ENCODE assay signal across 8 cellular contexts in the genomic region with DNA sequence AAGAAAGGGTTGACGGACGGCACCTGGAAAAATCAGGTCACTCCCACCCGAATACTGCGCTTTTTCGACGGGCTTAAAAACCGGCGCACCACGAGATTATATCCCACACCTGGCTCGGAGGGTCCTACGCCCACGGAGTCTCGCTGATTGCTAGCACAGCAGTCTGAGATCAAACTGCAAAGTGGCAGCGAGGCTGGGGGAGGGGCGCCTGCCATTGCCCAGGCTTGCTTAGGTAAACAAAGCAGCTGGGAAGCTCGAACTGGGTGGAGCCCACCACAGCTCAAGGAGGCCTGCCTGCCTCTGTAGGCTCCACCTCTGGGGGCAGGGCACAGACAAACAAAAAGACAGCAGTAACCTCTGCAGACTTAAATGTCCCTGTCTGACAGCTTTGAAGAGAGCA. TPM values are rescaled to one million over a fixed set of nuclear protein-coding genes. Genes with fewer than 3 reads are reported as not detected.
DNase-seq lines count a peak whose midpoint lies in the region; ATAC-seq, FAIRE-seq and TF ChIP-seq lines count a peak whose summit lies in the region.
"Not testable (repeated sequence)": the region's sequence is repeated elsewhere in the genome, so short reads cannot be mapped to it uniquely, and the experiment has no call there.
"Had no signal": no experiment of that assay in that cellular context is flagged by ENCODE, and none has a peak within 500 bp of the region (broad histone marks: within the 10 kb centered on the region; RNA-seq: fewer than 3 reads in every experiment).

No MANE protein-coding gene starts in this region.

- intact Hi-C loops in Calu3 (cut with micrococcal nuclease; ENCODE audit: unreplicated experiment); HepG2 (cut with micrococcal nuclease; ENCODE audit: unreplicated experiment): not testable (repeated sequence)

- H4K20me1 ChIP-seq in SK-N-SH (ENCODE audit: insufficient read depth); HepG2 (ENCODE audit: insufficient read depth, low read length); neural progenitor cell (ENCODE audit: low read depth): not testable (repeated sequence)

- in situ Hi-C loops in HepG2 (cut with HindIII; ENCODE audit: extremely low pct_ligation_motif_present, low pct_unique_long_range_greater_than_20kb) = not testable (repeated sequence)

- not testable (repeated sequence) for H3K36me3 ChIP-seq in SK-N-SH (replicated peaks in 1 of 2; ENCODE audit: control insufficient read depth in 1 of 2, insufficient read depth in 2 of 2, low read length in 1 of 2); endodermal cell (ENCODE audit: control insufficient read depth, insufficient read depth, low read length); iPS DF 6.9 (ENCODE audit: control insufficient read depth, insufficient read depth, low read length); HepG2 (replicated peaks in 1 of 2; ENCODE audit: control insufficient read depth in 1 of 2, insufficient read depth in 2 of 2, low read length in 2 of 2); neural progenitor cell

- not testable (repeated sequence) for H3K9me2 ChIP-seq in SK-N-SH

- H3K4me3 ChIP-seq in SK-N-SH (ENCODE audit: low read depth in 2 of 2, low read length in 1 of 2) (peak overlapping the region; percentile 19 to 38; a peak in 3 of 4 replicates), endodermal cell (ENCODE audit: low read length) (peak overlapping the region; percentile 56), iPS DF 6.9 (ENCODE audit: low read length) (peak overlapping the region; percentile 65; the same call in 1 of the 2 replicates), neural progenitor cell (peak overlapping the region; percentile 55)
- not testable (repeated sequence) for H3K4me3 ChIP-seq in HepG2 (replicated peaks in 1 of 3; ENCODE audit: insufficient read depth in 1 of 3, low read depth in 2 of 3, low read length in 3 of 3)

- H2AFZ ChIP-seq in SK-N-SH (ENCODE audit: low read depth); HepG2 (ENCODE audit: low read length): not testable (repeated sequence)
- H2AFZ ChIP-seq in neural progenitor cell (replicated peaks) = peak overlapping the region; percentile 50

- peak overlapping the region; percentile 63 for H3K4me3 Mint-ChIP-seq in Calu3 (ENCODE audit: low read depth, unreplicated experiment)
- peak overlapping the region; percentile 63 for H3K4me3 Mint-ChIP-seq in endodermal cell
- peak overlapping the region; percentile 59 for H3K4me3 Mint-ChIP-seq in neural progenitor cell

- H3K79me2 ChIP-seq in SK-N-SH (ENCODE audit: insufficient read depth); HepG2 (ENCODE audit: insufficient read depth, low read length); neural progenitor cell (ENCODE audit: low read depth): not testable (repeated sequence)

- not testable (repeated sequence) for ATAC-seq in HepG2

- not testable (repeated sequence) for H3K4me1 ChIP-seq in SK-N-SH (ENCODE audit: control insufficient read depth in 1 of 2, insufficient read depth in 2 of 2, low read depth in 1 of 2, low read length in 1 of 2); endodermal cell (ENCODE audit: control insufficient read depth, insufficient read depth, low read length); iPS DF 6.9 (ENCODE audit: control insufficient read depth, insufficient read depth, low read length); HepG2 (ENCODE audit: insufficient read depth, low read length); neural progenitor cell

- TF ChIP-seq POLR2A in HepG2 (IDR thresholded peaks at IDR 0.05; ENCODE audit: insufficient read depth in 1 of 2, low read depth in 2 of 2, low read length in 2 of 2) = not testable (repeated sequence)

- not testable (repeated sequence) for H3K27me3 ChIP-seq in SK-N-SH (ENCODE audit: insufficient read depth); endodermal cell (ENCODE audit: control insufficient read depth, insufficient read depth, low read length, poor library complexity, severe bottlenecking); iPS DF 6.9 (ENCODE audit: control insufficient read depth, insufficient read depth, low read length); HepG2 (ENCODE audit: control insufficient read depth in 1 of 2, insufficient read depth in 2 of 2, low read length in 2 of 2)
- peaks cover 12% of the 10 kb centered on the region for H3K27me3 ChIP-seq in neural progenitor cell

- CTCF ChIA-PET in Calu3 (lab: Charles Lee); HEK293T (lab: Yijun Ruan, JAX); SK-N-SH (lab: Yijun Ruan, JAX); HepG2 (lab: Yijun Ruan, JAX; ENCODE audit: low intra/inter-chr PET ratio, low total read pairs): not testable (repeated sequence)

- not testable (repeated sequence) for TF ChIP-seq RAD21 in SK-N-SH (IDR thresholded peaks at IDR 0.05; ENCODE audit: low read length); HepG2 (CRISPR knock-in tag; IDR thresholded peaks at IDR 0.05)

- FAIRE-seq in HepG2 (lab: Jason Lieb, UNC) = not testable (repeated sequence)

- H3K36me3 Mint-ChIP-seq in Calu3 (ENCODE audit: insufficient read depth, unreplicated experiment); endodermal cell (ENCODE audit: low read depth); neural progenitor cell: not testable (repeated sequence)

- not testable (repeated sequence) for H3K9me3 ChIP-seq in SK-N-SH; endodermal cell (ENCODE audit: control insufficient read depth, low read length); iPS DF 6.9 (ENCODE audit: control insufficient read depth, insufficient read depth, low read length); HepG2 (ENCODE audit: low read length); neural progenitor cell (ENCODE audit: low read depth)

- not testable (repeated sequence) for TF ChIP-seq EP300 in SK-N-SH (IDR thresholded peaks at IDR 0.05; ENCODE audit: borderline replicate concordance in 1 of 2, low read depth in 1 of 2, low read length in 1 of 2); HepG2 (IDR thresholded peaks at IDR 0.05; ENCODE audit: low read depth in 2 of 2, low read length in 2 of 2); HepG2 (CRISPR knock-in tag; IDR thresholded peaks at IDR 0.05; ENCODE audit: borderline replicate concordance)

- peaks cover 11% of the 10 kb centered on the region for H3K4me1 Mint-ChIP-seq in Calu3 (ENCODE audit: low read depth, unreplicated experiment)
- H3K4me1 Mint-ChIP-seq in endodermal cell, neural progenitor cell: not testable (repeated sequence)

- H3K4me2 ChIP-seq in SK-N-SH = peak overlapping the region; percentile 28; the same call in 1 of the 2 replicates
- H3K4me2 ChIP-seq in HepG2 (ENCODE audit: low read depth, low read length) = not testable (repeated sequence)
- peak overlapping the region; percentile 70 for H3K4me2 ChIP-seq in neural progenitor cell

- not testable (repeated sequence) for BruUV-seq in Calu3 (replicated peaks; lab: Mats Ljungman, UMichigan); HepG2 (replicated peaks; lab: Mats Ljungman, UMichigan)

- H3F3A ChIP-seq in SK-N-SH (replicated peaks; ENCODE audit: insufficient read depth); neural progenitor cell (ENCODE audit: low read depth): not testable (repeated sequence)

- peak; percentile 29 for DNase-seq in Calu3
- not testable (repeated sequence) for DNase-seq in HEK293T (ENCODE audit: extremely low spot score); SK-N-SH; endodermal cell; iPS DF 6.9 (ENCODE audit: low read depth, low spot score); HepG2 (ENCODE audit: low spot score); neural progenitor cell (ENCODE audit: low spot score)

- not testable (repeated sequence) for H3K27ac ChIP-seq in SK-N-SH (ENCODE audit: low read depth in 2 of 2, low read length in 1 of 2); endodermal cell (ENCODE audit: low read depth, low read length); iPS DF 6.9 (ENCODE audit: low read length); HepG2 (ENCODE audit: extremely low read length, insufficient read depth, low read length); neural progenitor cell

- TF ChIP-seq CTCF in Calu3 (IDR thresholded peaks at IDR 0.05; ENCODE audit: unreplicated experiment); SK-N-SH (IDR thresholded peaks at IDR 0.05); endodermal cell (conservative IDR thresholded peaks at IDR 0.05); HepG2 (CRISPR knock-in tag; IDR thresholded peaks at IDR 0.05); neural progenitor cell (IDR thresholded peaks at IDR 0.05): not testable (repeated sequence)

- not testable (repeated sequence) for H3K27ac Mint-ChIP-seq in Calu3 (ENCODE audit: unreplicated experiment); neural progenitor cell
- peak overlapping the region; percentile 84 for H3K27ac Mint-ChIP-seq in endodermal cell

- H3K9ac ChIP-seq in SK-N-SH; endodermal cell (ENCODE audit: extremely low read depth, low read length, poor library complexity, severe bottlenecking); HepG2 (ENCODE audit: insufficient read depth, low read depth, low read length); neural progenitor cell: not testable (repeated sequence)

- POLR2A ChIA-PET in HEK293T (lab: Yijun Ruan, JAX); SK-N-SH (lab: Yijun Ruan, JAX); HepG2 (lab: Yijun Ruan, JAX): not testable (repeated sequence)

- not testable (repeated sequence) for H3K9me3 Mint-ChIP-seq in Calu3 (ENCODE audit: low read depth, unreplicated experiment); endodermal cell; neural progenitor cell

- 28% methylated on average over 12 of the region's 16 CpGs for WGBS in SK-N-SH (ENCODE audit: low lambda C conversion rate)
- 0 to 19% methylated on average over 1 to 13 of the region's 16 CpGs for WGBS in endodermal cell (ENCODE audit: insufficient coverage in 1 of 2, insufficient read length in 1 of 2), 2 experiments
- WGBS in iPS DF 6.9 (ENCODE audit: insufficient coverage, insufficient read length) = no CpG with 5 or more reads among the region's 16 CpGs
- 50% methylated on average over 15 of the region's 16 CpGs for WGBS in HepG2 (ENCODE audit: low lambda C conversion rate)

- not testable (repeated sequence) for H3K27me3 Mint-ChIP-seq in Calu3 (ENCODE audit: unreplicated experiment); endodermal cell (ENCODE audit: insufficient read depth); neural progenitor cell (ENCODE audit: insufficient read depth, low read depth)

RNA-seq across cellular contexts. Expression of a gene that starts 42.7 kb away (rescaled TPM):
- total RNA-seq in Calu3 (2022) (64.2 and 78.2 TPM in 2 replicates), endodermal cell (under 1 TPM; 0.09 to 0.15 TPM), HepG2 (2016; rRNA removed; fragmentation: Illumina TruSeq; extraction: Trizol) (not detected in 2 replicates), neural progenitor cell (ENCODE audit: low replicate concordance) (0.03 and 0.37 TPM in 2 replicates)
- polyA plus RNA-seq in SK-N-SH (2012; rRNA removed) (5.9 and 6.3 TPM in 2 replicates), HepG2 (2011; rRNA removed) (not detected in 2 replicates)
- 4.1 and 5.8 TPM in 2 replicates for polyA plus RNA-seq in SK-N-SH (2012; cell fraction: cytosol; rRNA removed)
- 12.8 and 17.6 TPM in 2 replicates for polyA plus RNA-seq in SK-N-SH (2012; cell fraction: nucleus; rRNA removed)
- 0.18 TPM for polyA plus RNA-seq in endodermal cell (2013, experiment 1 of 2)
- 0.46 TPM for polyA plus RNA-seq in endodermal cell (2013, experiment 2 of 2)
- total RNA-seq in HepG2 (2016; cell fraction: cytosol; rRNA removed; fragmentation: Illumina TruSeq; extraction: Trizol; ENCODE audit: low read depth) = not detected in 2 replicates
- total RNA-seq in HepG2 (2016; cell fraction: insoluble cytoplasmic fraction; rRNA removed; fragmentation: Illumina TruSeq; extraction: Trizol) = not detected in 2 replicates
- not detected in 2 replicates for total RNA-seq in HepG2 (2016; cell fraction: membrane; rRNA removed; fragmentation: Illumina TruSeq; extraction: Trizol)
- not detected in 2 replicates for total RNA-seq in HepG2 (2016; cell fraction: nucleus; rRNA removed; fragmentation: Illumina TruSeq; extraction: Trizol)
- not detected in 2 replicates for polyA plus RNA-seq in HepG2 (2011; cell fraction: cytosol; rRNA removed)
- not detected in 2 replicates for polyA plus RNA-seq in HepG2 (2011; cell fraction: nucleus; rRNA removed)
- not detected in 2 replicates for polyA plus RNA-seq in HepG2 (2012)
- polyA plus RNA-seq in HepG2 (2016; cell fraction: cytosol; fragmentation: Illumina TruSeq; extraction: Trizol; ENCODE audit: low read depth) = not detected in 2 replicates
- not detected in 2 replicates for polyA plus RNA-seq in HepG2 (2016; cell fraction: insoluble cytoplasmic fraction; fragmentation: Illumina TruSeq; extraction: Trizol; ENCODE audit: low read depth)
- not detected in 2 replicates for polyA plus RNA-seq in HepG2 (2016; cell fraction: membrane; fragmentation: Illumina TruSeq; extraction: Trizol; ENCODE audit: low read depth)
- polyA plus RNA-seq in HepG2 (2016; cell fraction: nucleus; fragmentation: Illumina TruSeq; extraction: Trizol; ENCODE audit: insufficient read depth, low read depth) = not detected in 2 replicates
- polyA minus RNA-seq in HepG2 (2011; rRNA and poly(A)+ RNA removed; ENCODE audit: low replicate concordance) = 34.7 TPM in 1 of 2 replicates, not detected in the other
- polyA minus RNA-seq in HepG2 (2011; cell fraction: cytosol; rRNA and poly(A)+ RNA removed) = not detected in 2 replicates
- polyA minus RNA-seq in HepG2 (2011; cell fraction: nucleus; rRNA and poly(A)+ RNA removed) = 0.26 TPM in 1 of 2 replicates, not detected in the other
- total RNA-seq: K562 had no signal

Comparison
In these comparisons a context has a peak if more than half of its experiments do, and no peak if none do; other contexts are left out.
1. RNA of a gene that starts 42.7 kb away (total RNA-seq): 64.2 to 78.2 TPM in Calu3; 0.03 to 0.37 TPM in neural progenitor cell, 0.09 to 0.15 TPM in endodermal cell and not detected in HepG2; every median in the first group is over 10 times any median in the second.
2. Peak in every context shown above with its lines, with median percentiles within 50 percentile points of each other: H3K4me3 Mint-ChIP-seq.